ENCODE assay signal across 17 cellular contexts in the genomic region with DNA sequence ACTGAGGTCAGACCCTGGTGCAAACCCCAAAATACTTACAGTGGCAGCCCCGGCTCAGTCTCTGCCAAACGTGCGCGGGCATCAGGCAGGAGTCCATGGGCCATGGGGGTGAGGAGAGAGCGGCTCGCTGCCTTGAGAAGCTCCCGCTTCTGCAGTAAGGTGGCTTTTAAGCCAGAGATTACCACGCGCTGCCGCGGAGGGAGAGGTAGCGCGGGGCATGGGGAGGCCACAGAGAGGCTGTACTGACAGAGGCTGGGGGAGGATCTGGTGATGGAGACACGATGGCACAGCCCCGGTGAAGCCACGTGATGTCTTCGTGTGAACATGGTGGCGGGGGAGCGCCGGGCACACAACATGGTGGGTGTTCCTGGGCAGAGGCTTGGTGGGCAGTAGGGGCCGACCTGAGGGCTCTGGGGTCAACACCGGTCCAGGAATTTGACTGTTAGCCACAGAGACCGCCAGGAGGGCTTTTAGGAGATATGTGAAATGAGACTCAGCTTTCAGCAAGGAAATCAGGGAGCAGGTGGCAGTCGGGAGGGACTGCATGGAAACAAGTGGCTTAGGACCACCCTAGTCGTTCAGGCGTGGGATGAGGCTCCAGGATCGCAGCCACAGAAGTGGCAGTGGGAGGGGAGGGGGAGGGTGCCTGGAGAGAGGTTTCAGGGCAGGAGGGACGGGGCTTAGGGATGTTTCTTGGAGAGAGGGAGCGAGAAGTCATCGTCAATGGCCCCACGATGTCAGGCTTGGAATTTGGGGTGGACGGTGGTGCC. TPM values are rescaled to one million over a fixed set of nuclear protein-coding genes. Genes with fewer than 3 reads are reported as not detected.
A peak's percentile ranks its signal among the peaks of the same experiment; 100 is the strongest.
DNase-seq lines count a peak whose midpoint lies in the region; ATAC-seq and TF ChIP-seq lines count a peak whose summit lies in the region.
"Had no signal": no experiment of that assay in that cellular context is flagged by ENCODE, and none has a peak within 500 bp of the region (broad histone marks: within the 10 kb centered on the region; RNA-seq: fewer than 3 reads in every experiment).

No MANE protein-coding gene starts in this region.

- CTCF ChIA-PET in PC-9 (lab: Charles Lee): no interaction called here

- H3K79me2 ChIP-seq in PC-9 (ENCODE audit: low read depth): no peaks in the 10 kb centered on the region

- H3K4me2 ChIP-seq in PC-9: no peak overlapping the region
- H3K4me2 ChIP-seq: GM23338 had no signal

- no peaks in the 10 kb centered on the region for H3K27me3 Mint-ChIP-seq in progenitor cell of endocrine pancreas
- no peaks in the 10 kb centered on the region for H3K27me3 Mint-ChIP-seq in activated T-cell treated with anti-CD3 and anti-CD28 coated beads, Interleukin-2, amount 50 U/mL, for 4 hours (ENCODE audit: low read depth)
- H3K27me3 Mint-ChIP-seq: CD4-positive, alpha-beta T cell had no signal

- H3F3A ChIP-seq in PC-9 (ENCODE audit: insufficient read depth, low read depth): peaks cover 8% of the 10 kb centered on the region; the same call in 1 of the 2 replicates

- no peaks in the 10 kb centered on the region for H3K9me3 Mint-ChIP-seq in progenitor cell of endocrine pancreas (ENCODE audit: low read depth)
- no peaks in the 10 kb centered on the region for H3K9me3 Mint-ChIP-seq in activated T-cell treated with anti-CD3 and anti-CD28 coated beads, Interleukin-2, amount 50 U/mL, for 4 hours
- H3K9me3 Mint-ChIP-seq: CD4-positive, alpha-beta T cell had no signal

- ATAC-seq in lower lobe of right lung (no peak), HG03457 (IDR thresholded peaks at IDR 0.05; ENCODE audit: unreplicated experiment) (no peak)
- no peak for ATAC-seq in activated T-cell treated with anti-CD3 and anti-CD28 coated beads, Interleukin-2, amount 50 U/mL, for 4 hours
- ATAC-seq: GM23338, HCT116 had no signal

- peaks cover 6% of the 10 kb centered on the region for H3K36me3 Mint-ChIP-seq in progenitor cell of endocrine pancreas (ENCODE audit: insufficient read depth)
- peaks cover 7% of the 10 kb centered on the region for H3K36me3 Mint-ChIP-seq in activated T-cell treated with anti-CD3 and anti-CD28 coated beads, Interleukin-2, amount 50 U/mL, for 4 hours (ENCODE audit: insufficient read depth)

- H3K36me3 ChIP-seq in SJCRH30 (no peaks in the 10 kb centered on the region), lower lobe of right lung (no peaks in the 10 kb centered on the region), PC-9 (ENCODE audit: low read depth) (no peaks in the 10 kb centered on the region)

- H3K4me3 ChIP-seq in SJCRH30 (no peak overlapping the region), lower lobe of right lung (no peak overlapping the region), PC-9 (no peak overlapping the region)
- H3K4me3 ChIP-seq: GM23338 had no signal

- H2AFZ ChIP-seq in PC-9: no peak overlapping the region
- H2AFZ ChIP-seq: GM23338 had no signal

- in situ Hi-C loops in G401 (cut with HindIII; ENCODE audit: low sequenced_read_pairs): no loop called here

- peaks cover 40% of the 10 kb centered on the region for H3K4me1 ChIP-seq in SJCRH30
- H3K4me1 ChIP-seq in lower lobe of right lung: peaks cover 10% of the 10 kb centered on the region
- peaks cover 21% of the 10 kb centered on the region for H3K4me1 ChIP-seq in PC-9 (replicated peaks; ENCODE audit: insufficient read depth)

- no peak overlapping the region for H3K4me3 Mint-ChIP-seq in progenitor cell of endocrine pancreas (ENCODE audit: low read depth)
- H3K4me3 Mint-ChIP-seq in activated T-cell treated with anti-CD3 and anti-CD28 coated beads, Interleukin-2, amount 50 U/mL, for 4 hours: no peak overlapping the region
- H3K4me3 Mint-ChIP-seq: CD4-positive, alpha-beta T cell; GM23338; HFFc6 had no signal

- POLR2A ChIA-PET in PC-9 (lab: Charles Lee; ENCODE audit: unreplicated experiment): interaction anchor here (0.6 kb wide), 1 partner anchor 8 kb away, joined by 3 read pairs; no protein-coding TSS in a partner anchor

- H3K27me3 ChIP-seq in SJCRH30 (peaks cover 10% of the 10 kb centered on the region; the same call in 1 of the 2 replicates), lower lobe of right lung (ENCODE audit: low read depth) (no peaks in the 10 kb centered on the region), PC-9 (ENCODE audit: insufficient read depth, low read depth) (no peaks in the 10 kb centered on the region)

- peaks cover 28% of the 10 kb centered on the region for H3K4me1 Mint-ChIP-seq in progenitor cell of endocrine pancreas (ENCODE audit: low read depth)
- H3K4me1 Mint-ChIP-seq in activated T-cell treated with anti-CD3 and anti-CD28 coated beads, Interleukin-2, amount 50 U/mL, for 4 hours (ENCODE audit: low read depth): no peaks in the 10 kb centered on the region

- H3K27ac Mint-ChIP-seq in progenitor cell of endocrine pancreas: peak overlapping the region; percentile 67
- H3K27ac Mint-ChIP-seq: CD4-positive, alpha-beta T cell; GM23338; HFFc6 had no signal

- TF ChIP-seq CTCF in lower lobe of right lung (IDR thresholded peaks at IDR 0.05) (no peak), progenitor cell of endocrine pancreas (IDR thresholded peaks at IDR 0.05; ENCODE audit: unreplicated experiment) (no peak), PC-9 (conservative IDR thresholded peaks at IDR 0.05) (no peak)

- no peaks in the 10 kb centered on the region for H3K9me2 ChIP-seq in PC-9 (ENCODE audit: insufficient read depth)

- peak; percentile 60 for DNase-seq in G401 (ENCODE audit: low spot score)
- DNase-seq in SJCRH30: peak; percentile 53 to 68
- peak; percentile 40 for DNase-seq in lower lobe of right lung
- DNase-seq in progenitor cell of endocrine pancreas (ENCODE audit: low spot score, unreplicated experiment): no peak
- no peak for DNase-seq in PC-9
- DNase-seq in activated T-cell treated with anti-CD3 and anti-CD28 coated beads, Interleukin-2, amount 50 U/mL, for 4 hours: no peak
- DNase-seq: AML-193; Caco-2; CD4-positive, alpha-beta T cell; GDM1; H7; HFFc6; IMR-90 had no signal

- BruUV-seq in PC-9 (replicated peaks; lab: Mats Ljungman, UMichigan): no TSS peak

- intact Hi-C loops in lower lobe of right lung (cut with DNase I): no loop called here
- intact Hi-C loops in PC-9 (cut with micrococcal nuclease; ENCODE audit: unreplicated experiment): no loop called here

- H3K27ac ChIP-seq in SJCRH30: no peak overlapping the region
- H3K27ac ChIP-seq in lower lobe of right lung: no peak overlapping the region
- H3K27ac ChIP-seq in PC-9: no peak overlapping the region
- H3K27ac ChIP-seq: C4-2B had no signal

- no peaks in the 10 kb centered on the region for H3K9me3 ChIP-seq in SJCRH30 (replicated peaks)
- H3K9me3 ChIP-seq in lower lobe of right lung: no peaks in the 10 kb centered on the region
- H3K9me3 ChIP-seq in PC-9 (ENCODE audit: insufficient read depth, low read depth): no peaks in the 10 kb centered on the region

- no peaks in the 10 kb centered on the region for H4K20me1 ChIP-seq in PC-9 (ENCODE audit: insufficient read depth)

RNA-seq across cellular contexts. Expression of a gene that starts 24.1 kb away (rescaled TPM):
- total RNA-seq in G401 (2014; rRNA removed; shearing (Covaris generic)): 2.8 and 4.7 TPM in 2 replicates
- 4.4 and 4.6 TPM in 2 replicates for total RNA-seq in SJCRH30 (2014; rRNA removed; shearing (Covaris generic))
- total RNA-seq in lower lobe of right lung (42.4 TPM), progenitor cell of endocrine pancreas (82.6 and 90.0 TPM in 2 replicates), PC-9 (2021) (21.7 and 28.2 TPM in 2 replicates)
- 1 to 10 TPM; 8.6 to 9.3 (median 8.9) TPM for total RNA-seq in activated T-cell treated with anti-CD3 and anti-CD28 coated beads, Interleukin-2, amount 50 U/mL, for 4 hours
- total RNA-seq: HFFc6 had no signal

Comparison
In these comparisons a context has a peak if more than half of its experiments do, and no peak if none do; other contexts are left out.
1. DNase-seq: peak in G401 (single experiment), SJCRH30 (2 of 2) and lower lobe of right lung (single experiment); none in progenitor cell of endocrine pancreas (single experiment), PC-9 (0 of 2) and activated T-cell treated with anti-CD3 and anti-CD28 coated beads, Interleukin-2, amount 50 U/mL, for 4 hours (single experiment).